In genomic region chr5:74338101-74338388, GRCh38 we compare ENCODE assay signal across 23 cellular contexts.
"Had no signal": no experiment of that assay in that cellular context is flagged by ENCODE, and none has a peak within 500 bp of the region (broad histone marks: within the 10 kb centered on the region; RNA-seq: fewer than 3 reads in every experiment).

No MANE protein-coding gene starts in this region.

- H3K4me3 ChIP-seq: adrenal gland, Peyer's patch had no signal

- DNase-seq: activated CD4-positive, alpha-beta memory T cell treated with anti-CD3 and anti-CD28 coated beads, Interleukin-2, amount 10 ng/mL, durations not matched to agents 7 days and 5 days; activated CD4-positive, alpha-beta T cell treated with anti-CD3 and anti-CD28 coated beads for 36 hours; activated CD4-positive, alpha-beta T cell treated with anti-CD3 and anti-CD28 coated beads, Interleukin-2, amount 50 U/mL, for 1 hour; activated CD4-positive, CD25-positive, alpha-beta regulatory T cell; activated gamma-delta T cell treated with Interleukin-2 at 50 U/mL for 16 hours; activated naive CD4-positive, alpha-beta T cell treated with anti-CD3 and anti-CD28 coated beads, Interleukin-2, amount 50 U/mL, for 16 hours; activated naive CD8-positive, alpha-beta T cell treated with anti-CD3 and anti-CD28 coated beads, Interleukin-2, amount 10 ng/mL, durations not matched to agents 7 days and 5 days; activated T-cell treated with anti-CD3 and anti-CD28 coated beads for 4 hours; activated T-cell treated with anti-CD3 and anti-CD28 coated beads, Interleukin-2, amount 50 U/mL, for 48 hours; adrenal gland; anterior cingulate cortex; Karpas-422; NCI-H1105 treated with DMSO at 0.1 percent for 48 hours; NCI-H1436 treated with DMSO at 0.1 percent for 48 hours; NCI-H187 treated with DMSO at 0.1 percent for 48 hours; NCI-H2081 treated with DMSO at 0.1 percent for 48 hours; NCI-H446; NCI-H524; Peyer's patch; SHP77 treated with DMSO at 0.1 percent for 48 hours; T-helper 17 cell; T1000 had no signal

- ATAC-seq: activated CD4-positive, alpha-beta T cell treated with anti-CD3 and anti-CD28 coated beads for 36 hours; T-helper 17 cell had no signal

- H3K9me3 ChIP-seq: adrenal gland, Peyer's patch had no signal

- H3K27ac ChIP-seq: adrenal gland, Peyer's patch had no signal

- H3K27me3 ChIP-seq: adrenal gland, Peyer's patch had no signal

- H3K36me3 ChIP-seq: adrenal gland, Peyer's patch had no signal

- FAIRE-seq: TTC549 had no signal

- H3K4me1 ChIP-seq: adrenal gland, Peyer's patch had no signal
